ENCODE assay signal across 8 cellular contexts in genomic region chr9:121268598-121269029, GRCh38. TPM values are rescaled to one million over a fixed set of nuclear protein-coding genes. Genes with fewer than 3 reads are reported as not detected.
DNase-seq lines count a peak whose midpoint lies in the region; ATAC-seq lines count a peak whose summit lies in the region.

No MANE protein-coding gene starts in this region.

- peaks cover 18% of the 10 kb centered on the region for H3K27me3 Mint-ChIP-seq in activated naive CD8-positive, alpha-beta T cell treated with anti-CD3 and anti-CD28 coated beads for 36 hours
- H3K27me3 Mint-ChIP-seq in stimulated activated memory B cell treated with anti-CD40 and anti-IgM and Interleukin-4, amounts not matched to agents 10 μg/mL and 1 μg/mL and 100 μg/mL, for 72 hours, result no peaks in the 10 kb centered on the region

- H3K27ac Mint-ChIP-seq in activated naive CD8-positive, alpha-beta T cell treated with anti-CD3 and anti-CD28 coated beads for 36 hours, result no peak overlapping the region
- H3K27ac Mint-ChIP-seq in stimulated activated memory B cell treated with anti-CD40 and anti-IgM and Interleukin-4, amounts not matched to agents 10 μg/mL and 1 μg/mL and 100 μg/mL, for 72 hours, result peak overlapping the region; percentile 84

- H3K9ac ChIP-seq in iPS-15b (ENCODE audit: low read depth, low read length), result peak overlapping the region; percentile 19

- no peaks in the 10 kb centered on the region for H3K36me3 Mint-ChIP-seq in activated naive CD8-positive, alpha-beta T cell treated with anti-CD3 and anti-CD28 coated beads for 36 hours
- peaks cover 5% of the 10 kb centered on the region for H3K36me3 Mint-ChIP-seq in stimulated activated memory B cell treated with anti-CD40 and anti-IgM and Interleukin-4, amounts not matched to agents 10 μg/mL and 1 μg/mL and 100 μg/mL, for 72 hours

- peaks cover 23% of the 10 kb centered on the region for H3K4me1 ChIP-seq in iPS-15b (ENCODE audit: control insufficient read depth, insufficient read depth, low read length)

- ATAC-seq in HG03442 (IDR thresholded peaks at IDR 0.05; ENCODE audit: unreplicated experiment) (peak; percentile 40), HG03097 (IDR thresholded peaks at IDR 0.05; ENCODE audit: low FRiP score, unreplicated experiment) (no peak)
- peak; percentile 60 for ATAC-seq in stimulated activated memory B cell treated with anti-CD40 and anti-IgM and Interleukin-4, amounts not matched to agents 10 μg/mL and 1 μg/mL and 100 μg/mL, for 72 hours

- H3K36me3 ChIP-seq in iPS-15b (ENCODE audit: control insufficient read depth, insufficient read depth, low read length), result no peaks in the 10 kb centered on the region

- no peaks in the 10 kb centered on the region for H3K9me3 ChIP-seq in iPS-15b (ENCODE audit: control insufficient read depth, insufficient read depth, low read length)

- H3K4me1 Mint-ChIP-seq in activated naive CD8-positive, alpha-beta T cell treated with anti-CD3 and anti-CD28 coated beads for 36 hours, result peaks cover 7% of the 10 kb centered on the region
- H3K4me1 Mint-ChIP-seq in stimulated activated memory B cell treated with anti-CD40 and anti-IgM and Interleukin-4, amounts not matched to agents 10 μg/mL and 1 μg/mL and 100 μg/mL, for 72 hours, result peaks cover 38% of the 10 kb centered on the region

- H3K27me3 ChIP-seq in iPS-15b (ENCODE audit: control insufficient read depth, insufficient read depth, low read length), result peaks cover 63% of the 10 kb centered on the region

- no peaks in the 10 kb centered on the region for H3K9me3 Mint-ChIP-seq in activated naive CD8-positive, alpha-beta T cell treated with anti-CD3 and anti-CD28 coated beads for 36 hours
- no peaks in the 10 kb centered on the region for H3K9me3 Mint-ChIP-seq in stimulated activated memory B cell treated with anti-CD40 and anti-IgM and Interleukin-4, amounts not matched to agents 10 μg/mL and 1 μg/mL and 100 μg/mL, for 72 hours

- H3K4me3 Mint-ChIP-seq in activated naive CD8-positive, alpha-beta T cell treated with anti-CD3 and anti-CD28 coated beads for 36 hours, result peak overlapping the region; percentile 63
- peak overlapping the region; percentile 83 for H3K4me3 Mint-ChIP-seq in stimulated activated memory B cell treated with anti-CD40 and anti-IgM and Interleukin-4, amounts not matched to agents 10 μg/mL and 1 μg/mL and 100 μg/mL, for 72 hours

- peak overlapping the region; percentile 66 for H3K4me3 ChIP-seq in iPS-15b (ENCODE audit: low read depth, low read length)

- DNase-seq in DMS53 (lab: John Stamatoyannopoulos, UW), result peak; percentile 51
- no peak for DNase-seq in DMS53 treated with DMSO at 0.1 percent for 48 hours (lab: John Stamatoyannopoulos, UW; ENCODE audit: unreplicated experiment)
- no peak for DNase-seq in activated naive CD8-positive, alpha-beta T cell treated with anti-CD3 and anti-CD28 coated beads for 36 hours
- no peak for DNase-seq in retina

RNA-seq across cellular contexts. Expression of gene GSN, which starts 0.7 kb away (rescaled TPM):
- 1 to 10 TPM; 1.7 to 1.8 TPM for total RNA-seq in activated naive CD8-positive, alpha-beta T cell treated with anti-CD3 and anti-CD28 coated beads for 36 hours
